1 cellular context compared by ENCODE assay signal in genomic region chr2:13014783-13015182, GRCh38.
A peak's percentile ranks its signal among the peaks of the same experiment; 100 is the strongest.
TF ChIP-seq lines count a peak whose summit lies in the region.

No MANE protein-coding gene starts in this region.

TF ChIP-seq in SK-N-SH, 30 proteins besides CTCF, POLR2A, EP300 and RAD21 (continued from another document):
- TF ChIP-seq, protein P1, sequence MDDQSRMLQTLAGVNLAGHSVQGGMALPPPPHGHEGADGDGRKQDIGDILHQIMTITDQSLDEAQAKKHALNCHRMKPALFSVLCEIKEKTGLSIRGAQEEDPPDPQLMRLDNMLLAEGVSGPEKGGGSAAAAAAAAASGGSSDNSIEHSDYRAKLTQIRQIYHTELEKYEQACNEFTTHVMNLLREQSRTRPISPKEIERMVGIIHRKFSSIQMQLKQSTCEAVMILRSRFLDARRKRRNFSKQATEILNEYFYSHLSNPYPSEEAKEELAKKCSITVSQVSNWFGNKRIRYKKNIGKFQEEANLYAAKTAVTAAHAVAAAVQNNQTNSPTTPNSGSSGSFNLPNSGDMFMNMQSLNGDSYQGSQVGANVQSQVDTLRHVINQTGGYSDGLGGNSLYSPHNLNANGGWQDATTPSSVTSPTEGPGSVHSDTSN (IDR thresholded peaks at IDR 0.05) = no peak
- TF ChIP-seq TEAD4 (IDR thresholded peaks at IDR 0.05; ENCODE audit: borderline replicate concordance, insufficient read depth) = peak; percentile 58; the same call in 1 of the 2 replicates
- no peak for TF ChIP-seq FOSL2 (IDR thresholded peaks at IDR 0.05; ENCODE audit: borderline replicate concordance, low read depth)
- no peak for TF ChIP-seq TAF1 (IDR thresholded peaks at IDR 0.05; ENCODE audit: borderline replicate concordance, low read depth, low read length)
- TF ChIP-seq SIN3A (IDR thresholded peaks at IDR 0.05; ENCODE audit: borderline replicate concordance, low read depth, low read length) = no peak
- no peak for TF ChIP-seq RXRA (IDR thresholded peaks at IDR 0.05; ENCODE audit: borderline replicate concordance, low read depth)
- no peak for TF ChIP-seq FOXM1 (IDR thresholded peaks at IDR 0.05; ENCODE audit: low read depth)
- no peak for TF ChIP-seq EZH2phosphoT487 (IDR thresholded peaks at IDR 0.05; ENCODE audit: borderline replicate concordance, low read depth)
- TF ChIP-seq FOXJ3 (CRISPR knock-in tag; IDR thresholded peaks at IDR 0.05) = peak; percentile 99
- TF ChIP-seq JUND (IDR thresholded peaks at IDR 0.05) = no peak
- no peak for TF ChIP-seq SMC3 (IDR thresholded peaks at IDR 0.05; ENCODE audit: low read depth, low read length)
